1 cellular context compared by ENCODE assay signal in the genomic region with DNA sequence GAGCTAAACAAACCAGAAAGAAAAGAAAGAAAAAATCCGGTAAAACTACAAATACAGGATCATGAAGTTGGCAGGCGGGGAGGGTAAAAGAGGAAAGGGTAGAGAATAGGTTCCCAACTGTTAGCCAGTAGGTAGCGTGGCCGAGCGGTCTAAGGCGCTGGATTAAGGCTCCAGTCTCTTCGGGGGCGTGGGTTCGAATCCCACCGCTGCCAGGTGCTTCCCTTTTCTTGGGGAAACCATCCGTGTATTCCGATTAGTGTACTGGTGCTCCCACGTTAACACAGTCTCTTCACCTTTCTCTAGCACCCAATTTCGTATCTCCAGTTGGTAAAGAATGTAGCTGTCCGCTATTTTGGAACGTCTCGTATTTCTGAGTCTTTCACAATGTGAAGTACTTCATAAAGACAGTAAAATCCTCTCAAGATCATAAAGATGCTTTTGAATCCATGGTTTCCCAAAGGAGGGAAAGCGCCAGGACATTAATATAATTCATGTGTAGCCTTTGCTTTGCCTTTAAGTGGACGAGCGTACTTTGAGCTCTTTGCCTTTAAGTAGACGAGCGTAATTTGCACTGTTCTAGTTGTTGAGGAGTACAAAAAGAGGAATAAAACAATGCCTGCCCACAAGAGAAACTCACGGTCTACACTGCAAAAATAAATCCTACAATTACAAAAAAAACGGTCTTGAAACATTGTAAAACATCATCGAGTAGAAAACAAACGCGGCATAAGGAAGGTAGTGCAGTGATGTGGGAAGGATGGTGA.
TF ChIP-seq lines count a peak whose summit lies in the region.

No MANE protein-coding gene starts in this region.

TF ChIP-seq in HepG2, 621 proteins besides CTCF, POLR2A, EP300 and RAD21 (continued from another document and continues in another):
- peak; percentile 69 for TF ChIP-seq YY1 (IDR thresholded peaks at IDR 0.05; ENCODE audit: insufficient read depth, insufficient replicate concordance, low read depth, low read length)
- TF ChIP-seq, protein P1, sequence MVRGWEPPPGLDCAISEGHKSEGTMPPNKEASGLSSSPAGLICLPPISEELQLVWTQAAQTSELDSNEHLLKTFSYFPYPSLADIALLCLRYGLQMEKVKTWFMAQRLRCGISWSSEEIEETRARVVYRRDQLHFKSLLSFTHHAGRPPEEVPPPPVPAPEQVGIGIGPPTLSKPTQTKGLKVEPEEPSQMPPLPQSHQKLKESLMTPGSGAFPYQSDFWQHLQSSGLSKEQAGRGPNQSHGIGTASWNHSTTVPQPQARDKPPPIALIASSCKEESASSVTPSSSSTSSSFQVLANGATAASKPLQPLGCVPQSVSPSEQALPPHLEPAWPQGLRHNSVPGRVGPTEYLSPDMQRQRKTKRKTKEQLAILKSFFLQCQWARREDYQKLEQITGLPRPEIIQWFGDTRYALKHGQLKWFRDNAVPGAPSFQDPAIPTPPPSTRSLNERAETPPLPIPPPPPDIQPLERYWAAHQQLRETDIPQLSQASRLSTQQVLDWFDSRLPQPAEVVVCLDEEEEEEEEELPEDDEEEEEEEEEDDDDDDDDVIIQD (CRISPR knock-in tag; IDR thresholded peaks at IDR 0.05; ENCODE audit: low read depth) = no peak
- no peak for TF ChIP-seq ZNF383 (CRISPR knock-in tag; IDR thresholded peaks at IDR 0.05; ENCODE audit: borderline replicate concordance)
- TF ChIP-seq, protein P2, sequence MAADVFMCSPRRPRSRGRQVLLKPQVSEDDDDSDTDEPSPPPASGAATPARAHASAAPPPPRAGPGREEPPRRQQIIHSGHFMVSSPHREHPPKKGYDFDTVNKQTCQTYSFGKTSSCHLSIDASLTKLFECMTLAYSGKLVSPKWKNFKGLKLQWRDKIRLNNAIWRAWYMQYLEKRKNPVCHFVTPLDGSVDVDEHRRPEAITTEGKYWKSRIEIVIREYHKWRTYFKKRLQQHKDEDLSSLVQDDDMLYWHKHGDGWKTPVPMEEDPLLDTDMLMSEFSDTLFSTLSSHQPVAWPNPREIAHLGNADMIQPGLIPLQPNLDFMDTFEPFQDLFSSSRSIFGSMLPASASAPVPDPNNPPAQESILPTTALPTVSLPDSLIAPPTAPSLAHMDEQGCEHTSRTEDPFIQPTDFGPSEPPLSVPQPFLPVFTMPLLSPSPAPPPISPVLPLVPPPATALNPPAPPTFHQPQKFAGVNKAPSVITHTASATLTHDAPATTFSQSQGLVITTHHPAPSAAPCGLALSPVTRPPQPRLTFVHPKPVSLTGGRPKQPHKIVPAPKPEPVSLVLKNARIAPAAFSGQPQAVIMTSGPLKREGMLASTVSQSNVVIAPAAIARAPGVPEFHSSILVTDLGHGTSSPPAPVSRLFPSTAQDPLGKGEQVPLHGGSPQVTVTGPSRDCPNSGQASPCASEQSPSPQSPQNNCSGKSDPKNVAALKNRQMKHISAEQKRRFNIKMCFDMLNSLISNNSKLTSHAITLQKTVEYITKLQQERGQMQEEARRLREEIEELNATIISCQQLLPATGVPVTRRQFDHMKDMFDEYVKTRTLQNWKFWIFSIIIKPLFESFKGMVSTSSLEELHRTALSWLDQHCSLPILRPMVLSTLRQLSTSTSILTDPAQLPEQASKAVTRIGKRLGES (CRISPR knock-in tag; IDR thresholded peaks at IDR 0.05; ENCODE audit: borderline replicate concordance) = no peak
- TF ChIP-seq ZFP1 (CRISPR knock-in tag; IDR thresholded peaks at IDR 0.05) = peak; percentile 75; the same call in 1 of the 2 replicates
- TF ChIP-seq ZIK1 (CRISPR knock-in tag; IDR thresholded peaks at IDR 0.05; ENCODE audit: borderline replicate concordance, low read depth) = no peak
- TF ChIP-seq, protein P3, sequence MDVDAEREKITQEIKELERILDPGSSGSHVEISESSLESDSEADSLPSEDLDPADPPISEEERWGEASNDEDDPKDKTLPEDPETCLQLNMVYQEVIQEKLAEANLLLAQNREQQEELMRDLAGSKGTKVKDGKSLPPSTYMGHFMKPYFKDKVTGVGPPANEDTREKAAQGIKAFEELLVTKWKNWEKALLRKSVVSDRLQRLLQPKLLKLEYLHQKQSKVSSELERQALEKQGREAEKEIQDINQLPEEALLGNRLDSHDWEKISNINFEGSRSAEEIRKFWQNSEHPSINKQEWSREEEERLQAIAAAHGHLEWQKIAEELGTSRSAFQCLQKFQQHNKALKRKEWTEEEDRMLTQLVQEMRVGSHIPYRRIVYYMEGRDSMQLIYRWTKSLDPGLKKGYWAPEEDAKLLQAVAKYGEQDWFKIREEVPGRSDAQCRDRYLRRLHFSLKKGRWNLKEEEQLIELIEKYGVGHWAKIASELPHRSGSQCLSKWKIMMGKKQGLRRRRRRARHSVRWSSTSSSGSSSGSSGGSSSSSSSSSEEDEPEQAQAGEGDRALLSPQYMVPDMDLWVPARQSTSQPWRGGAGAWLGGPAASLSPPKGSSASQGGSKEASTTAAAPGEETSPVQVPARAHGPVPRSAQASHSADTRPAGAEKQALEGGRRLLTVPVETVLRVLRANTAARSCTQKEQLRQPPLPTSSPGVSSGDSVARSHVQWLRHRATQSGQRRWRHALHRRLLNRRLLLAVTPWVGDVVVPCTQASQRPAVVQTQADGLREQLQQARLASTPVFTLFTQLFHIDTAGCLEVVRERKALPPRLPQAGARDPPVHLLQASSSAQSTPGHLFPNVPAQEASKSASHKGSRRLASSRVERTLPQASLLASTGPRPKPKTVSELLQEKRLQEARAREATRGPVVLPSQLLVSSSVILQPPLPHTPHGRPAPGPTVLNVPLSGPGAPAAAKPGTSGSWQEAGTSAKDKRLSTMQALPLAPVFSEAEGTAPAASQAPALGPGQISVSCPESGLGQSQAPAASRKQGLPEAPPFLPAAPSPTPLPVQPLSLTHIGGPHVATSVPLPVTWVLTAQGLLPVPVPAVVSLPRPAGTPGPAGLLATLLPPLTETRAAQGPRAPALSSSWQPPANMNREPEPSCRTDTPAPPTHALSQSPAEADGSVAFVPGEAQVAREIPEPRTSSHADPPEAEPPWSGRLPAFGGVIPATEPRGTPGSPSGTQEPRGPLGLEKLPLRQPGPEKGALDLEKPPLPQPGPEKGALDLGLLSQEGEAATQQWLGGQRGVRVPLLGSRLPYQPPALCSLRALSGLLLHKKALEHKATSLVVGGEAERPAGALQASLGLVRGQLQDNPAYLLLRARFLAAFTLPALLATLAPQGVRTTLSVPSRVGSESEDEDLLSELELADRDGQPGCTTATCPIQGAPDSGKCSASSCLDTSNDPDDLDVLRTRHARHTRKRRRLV (CRISPR knock-in tag; IDR thresholded peaks at IDR 0.05) = peak; percentile 24; the same call in 1 of the 2 replicates
- peak; percentile 67; the same call in 1 of the 2 replicates for TF ChIP-seq NFKB2 (CRISPR knock-in tag; IDR thresholded peaks at IDR 0.05; ENCODE audit: borderline replicate concordance)
- 0 out of 2 replicates have a peak, but pooled peaks have one; percentile 32 for TF ChIP-seq KLF9 (CRISPR knock-in tag; IDR thresholded peaks at IDR 0.05; ENCODE audit: low read depth)
- TF ChIP-seq, protein P4, sequence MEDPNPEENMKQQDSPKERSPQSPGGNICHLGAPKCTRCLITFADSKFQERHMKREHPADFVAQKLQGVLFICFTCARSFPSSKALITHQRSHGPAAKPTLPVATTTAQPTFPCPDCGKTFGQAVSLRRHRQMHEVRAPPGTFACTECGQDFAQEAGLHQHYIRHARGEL (CRISPR knock-in tag; IDR thresholded peaks at IDR 0.05) = no peak
- TF ChIP-seq, protein P5, sequence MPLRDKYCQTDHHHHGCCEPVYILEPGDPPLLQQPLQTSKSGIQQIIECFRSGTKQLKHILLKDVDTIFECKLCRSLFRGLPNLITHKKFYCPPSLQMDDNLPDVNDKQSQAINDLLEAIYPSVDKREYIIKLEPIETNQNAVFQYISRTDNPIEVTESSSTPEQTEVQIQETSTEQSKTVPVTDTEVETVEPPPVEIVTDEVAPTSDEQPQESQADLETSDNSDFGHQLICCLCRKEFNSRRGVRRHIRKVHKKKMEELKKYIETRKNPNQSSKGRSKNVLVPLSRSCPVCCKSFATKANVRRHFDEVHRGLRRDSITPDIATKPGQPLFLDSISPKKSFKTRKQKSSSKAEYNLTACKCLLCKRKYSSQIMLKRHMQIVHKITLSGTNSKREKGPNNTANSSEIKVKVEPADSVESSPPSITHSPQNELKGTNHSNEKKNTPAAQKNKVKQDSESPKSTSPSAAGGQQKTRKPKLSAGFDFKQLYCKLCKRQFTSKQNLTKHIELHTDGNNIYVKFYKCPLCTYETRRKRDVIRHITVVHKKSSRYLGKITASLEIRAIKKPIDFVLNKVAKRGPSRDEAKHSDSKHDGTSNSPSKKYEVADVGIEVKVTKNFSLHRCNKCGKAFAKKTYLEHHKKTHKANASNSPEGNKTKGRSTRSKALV (CRISPR knock-in tag; IDR thresholded peaks at IDR 0.05) = no peak
- TF ChIP-seq MZF1 (CRISPR knock-in tag; IDR thresholded peaks at IDR 0.05; ENCODE audit: borderline replicate concordance) = no peak
- TF ChIP-seq, protein P6, sequence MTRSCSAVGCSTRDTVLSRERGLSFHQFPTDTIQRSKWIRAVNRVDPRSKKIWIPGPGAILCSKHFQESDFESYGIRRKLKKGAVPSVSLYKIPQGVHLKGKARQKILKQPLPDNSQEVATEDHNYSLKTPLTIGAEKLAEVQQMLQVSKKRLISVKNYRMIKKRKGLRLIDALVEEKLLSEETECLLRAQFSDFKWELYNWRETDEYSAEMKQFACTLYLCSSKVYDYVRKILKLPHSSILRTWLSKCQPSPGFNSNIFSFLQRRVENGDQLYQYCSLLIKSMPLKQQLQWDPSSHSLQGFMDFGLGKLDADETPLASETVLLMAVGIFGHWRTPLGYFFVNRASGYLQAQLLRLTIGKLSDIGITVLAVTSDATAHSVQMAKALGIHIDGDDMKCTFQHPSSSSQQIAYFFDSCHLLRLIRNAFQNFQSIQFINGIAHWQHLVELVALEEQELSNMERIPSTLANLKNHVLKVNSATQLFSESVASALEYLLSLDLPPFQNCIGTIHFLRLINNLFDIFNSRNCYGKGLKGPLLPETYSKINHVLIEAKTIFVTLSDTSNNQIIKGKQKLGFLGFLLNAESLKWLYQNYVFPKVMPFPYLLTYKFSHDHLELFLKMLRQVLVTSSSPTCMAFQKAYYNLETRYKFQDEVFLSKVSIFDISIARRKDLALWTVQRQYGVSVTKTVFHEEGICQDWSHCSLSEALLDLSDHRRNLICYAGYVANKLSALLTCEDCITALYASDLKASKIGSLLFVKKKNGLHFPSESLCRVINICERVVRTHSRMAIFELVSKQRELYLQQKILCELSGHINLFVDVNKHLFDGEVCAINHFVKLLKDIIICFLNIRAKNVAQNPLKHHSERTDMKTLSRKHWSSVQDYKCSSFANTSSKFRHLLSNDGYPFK (CRISPR knock-in tag; IDR thresholded peaks at IDR 0.05; ENCODE audit: borderline replicate concordance) = peak; percentile 46; the same call in 1 of the 2 replicates
- TF ChIP-seq, protein P7, sequence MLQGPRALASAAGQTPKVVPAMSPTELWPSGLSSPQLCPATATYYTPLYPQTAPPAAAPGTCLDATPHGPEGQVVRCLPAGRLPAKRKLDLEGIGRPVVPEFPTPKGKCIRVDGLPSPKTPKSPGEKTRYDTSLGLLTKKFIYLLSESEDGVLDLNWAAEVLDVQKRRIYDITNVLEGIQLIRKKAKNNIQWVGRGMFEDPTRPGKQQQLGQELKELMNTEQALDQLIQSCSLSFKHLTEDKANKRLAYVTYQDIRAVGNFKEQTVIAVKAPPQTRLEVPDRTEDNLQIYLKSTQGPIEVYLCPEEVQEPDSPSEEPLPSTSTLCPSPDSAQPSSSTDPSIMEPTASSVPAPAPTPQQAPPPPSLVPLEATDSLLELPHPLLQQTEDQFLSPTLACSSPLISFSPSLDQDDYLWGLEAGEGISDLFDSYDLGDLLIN (CRISPR knock-in tag; IDR thresholded peaks at IDR 0.05; ENCODE audit: borderline replicate concordance) = no peak
- TF ChIP-seq AGO2 (optimal IDR thresholded peaks at IDR 0.05; ENCODE audit: low read depth, low read length) = no peak
- 0 out of 2 replicates have a peak, but pooled peaks have one; percentile 57 for TF ChIP-seq ZNF557 (CRISPR knock-in tag; IDR thresholded peaks at IDR 0.05)
- no peak; the same call in 1 of the 2 replicates for TF ChIP-seq ZFP41 (CRISPR knock-in tag; IDR thresholded peaks at IDR 0.05; ENCODE audit: borderline replicate concordance)
- no peak for TF ChIP-seq ZNF737 (CRISPR knock-in tag; IDR thresholded peaks at IDR 0.05; ENCODE audit: borderline replicate concordance)
- no peak for TF ChIP-seq ZNF713 (CRISPR knock-in tag; IDR thresholded peaks at IDR 0.05)
- peak; percentile 90; the same call in 1 of the 2 replicates for TF ChIP-seq ZNF331 (CRISPR knock-in tag; IDR thresholded peaks at IDR 0.05)
- no peak for TF ChIP-seq KLF13 (CRISPR knock-in tag; IDR thresholded peaks at IDR 0.05)
- TF ChIP-seq, protein P8, sequence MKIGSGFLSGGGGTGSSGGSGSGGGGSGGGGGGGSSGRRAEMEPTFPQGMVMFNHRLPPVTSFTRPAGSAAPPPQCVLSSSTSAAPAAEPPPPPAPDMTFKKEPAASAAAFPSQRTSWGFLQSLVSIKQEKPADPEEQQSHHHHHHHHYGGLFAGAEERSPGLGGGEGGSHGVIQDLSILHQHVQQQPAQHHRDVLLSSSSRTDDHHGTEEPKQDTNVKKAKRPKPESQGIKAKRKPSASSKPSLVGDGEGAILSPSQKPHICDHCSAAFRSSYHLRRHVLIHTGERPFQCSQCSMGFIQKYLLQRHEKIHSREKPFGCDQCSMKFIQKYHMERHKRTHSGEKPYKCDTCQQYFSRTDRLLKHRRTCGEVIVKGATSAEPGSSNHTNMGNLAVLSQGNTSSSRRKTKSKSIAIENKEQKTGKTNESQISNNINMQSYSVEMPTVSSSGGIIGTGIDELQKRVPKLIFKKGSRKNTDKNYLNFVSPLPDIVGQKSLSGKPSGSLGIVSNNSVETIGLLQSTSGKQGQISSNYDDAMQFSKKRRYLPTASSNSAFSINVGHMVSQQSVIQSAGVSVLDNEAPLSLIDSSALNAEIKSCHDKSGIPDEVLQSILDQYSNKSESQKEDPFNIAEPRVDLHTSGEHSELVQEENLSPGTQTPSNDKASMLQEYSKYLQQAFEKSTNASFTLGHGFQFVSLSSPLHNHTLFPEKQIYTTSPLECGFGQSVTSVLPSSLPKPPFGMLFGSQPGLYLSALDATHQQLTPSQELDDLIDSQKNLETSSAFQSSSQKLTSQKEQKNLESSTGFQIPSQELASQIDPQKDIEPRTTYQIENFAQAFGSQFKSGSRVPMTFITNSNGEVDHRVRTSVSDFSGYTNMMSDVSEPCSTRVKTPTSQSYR (CRISPR knock-in tag; IDR thresholded peaks at IDR 0.05; ENCODE audit: borderline replicate concordance) = no peak; the same call in 1 of the 2 replicates
- TF ChIP-seq, protein P9, sequence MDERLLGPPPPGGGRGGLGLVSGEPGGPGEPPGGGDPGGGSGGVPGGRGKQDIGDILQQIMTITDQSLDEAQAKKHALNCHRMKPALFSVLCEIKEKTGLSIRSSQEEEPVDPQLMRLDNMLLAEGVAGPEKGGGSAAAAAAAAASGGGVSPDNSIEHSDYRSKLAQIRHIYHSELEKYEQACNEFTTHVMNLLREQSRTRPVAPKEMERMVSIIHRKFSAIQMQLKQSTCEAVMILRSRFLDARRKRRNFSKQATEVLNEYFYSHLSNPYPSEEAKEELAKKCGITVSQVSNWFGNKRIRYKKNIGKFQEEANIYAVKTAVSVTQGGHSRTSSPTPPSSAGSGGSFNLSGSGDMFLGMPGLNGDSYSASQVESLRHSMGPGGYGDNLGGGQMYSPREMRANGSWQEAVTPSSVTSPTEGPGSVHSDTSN (CRISPR knock-in tag; IDR thresholded peaks at IDR 0.05) = no peak
- no peak for TF ChIP-seq NBN (conservative IDR thresholded peaks at IDR 0.05)
